ENCODE assay signal across 18 cellular contexts in the genomic region with DNA sequence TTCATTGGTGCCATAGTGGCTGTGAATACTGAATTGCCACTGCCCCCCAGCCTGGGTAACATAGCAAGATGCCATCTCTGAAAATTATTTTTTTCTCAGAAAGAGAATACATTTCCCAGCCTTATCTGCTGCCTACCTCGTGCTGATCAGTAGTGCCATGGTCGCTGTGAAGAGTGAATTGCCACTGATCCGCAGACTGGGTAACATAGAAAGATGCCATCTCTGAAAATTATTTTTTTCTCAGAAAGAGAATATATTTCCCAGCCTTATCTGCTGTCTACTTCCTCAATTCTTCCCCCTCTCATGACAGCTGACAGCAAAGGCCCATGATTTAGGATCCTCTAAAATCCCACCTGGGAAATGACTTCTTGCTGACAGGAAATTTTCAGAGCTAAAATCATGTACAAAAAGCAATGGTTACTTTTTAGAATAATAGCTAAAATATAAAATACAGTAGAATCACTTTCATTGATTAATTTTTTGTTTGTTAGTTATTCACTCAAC.
"Had no signal": no experiment of that assay in that cellular context is flagged by ENCODE, and none has a peak within 500 bp of the region (broad histone marks: within the 10 kb centered on the region; RNA-seq: fewer than 3 reads in every experiment).

No MANE protein-coding gene starts in this region.

- H3K4me1 Mint-ChIP-seq: activated B cell treated with CpG ODN at 0.5 μM for 24 hours; activated naive CD8-positive, alpha-beta T cell treated with anti-CD3 and anti-CD28 coated beads for 36 hours; neural crest cell had no signal

- H3K9me3 Mint-ChIP-seq: activated B cell treated with CpG ODN at 0.5 μM for 24 hours; activated CD4-positive, alpha-beta memory T cell treated with anti-CD3 and anti-CD28 coated beads, Interleukin-2, amount 10 ng/mL, durations not matched to agents 7 days and 5 days; activated naive CD8-positive, alpha-beta T cell treated with anti-CD3 and anti-CD28 coated beads for 36 hours had no signal

- H3K4me3 ChIP-seq: lower lobe of right lung, tibial artery had no signal

- H3K27me3 ChIP-seq: tibial artery had no signal

- H3K36me3 ChIP-seq: lower lobe of right lung, tibial artery had no signal

- DNase-seq: activated B cell treated with CpG ODN at 0.5 μM for 24 hours; activated CD4-positive, alpha-beta memory T cell treated with anti-CD3 and anti-CD28 coated beads, Interleukin-2, amount 10 ng/mL, durations not matched to agents 7 days and 5 days; activated CD4-positive, alpha-beta T cell treated with anti-CD3 and anti-CD28 coated beads for 48 hours; activated CD8-positive, alpha-beta memory T cell treated with anti-CD3 and anti-CD28 coated beads, Interleukin-2, amount 10 ng/mL, durations not matched to agents 7 days and 5 days; activated naive CD8-positive, alpha-beta T cell treated with anti-CD3 and anti-CD28 coated beads for 36 hours; amniotic stem cell; effector memory CD4-positive, alpha-beta T cell; foreskin fibroblast; left cardiac atrium; lower lobe of right lung; midbrain; stimulated activated CD4-positive, alpha-beta T cell treated with anti-CD3 and anti-CD28 coated beads, Interleukin-2, amount 100 ng/mL, for 24 hours; stimulated activated naive CD8-positive, alpha-beta T cell treated with anti-CD3 and anti-CD28 coated beads, Interleukin-15, Interleukin-2, amounts not matched to agents 100 U/mL and 50 U/mL, for 24 hours; substantia nigra; T-helper 1 cell; T-helper 9 cell; tibial artery had no signal

- H3K9me3 ChIP-seq: lower lobe of right lung, tibial artery had no signal

- H3K36me3 Mint-ChIP-seq: activated CD8-positive, alpha-beta memory T cell treated with anti-CD3 and anti-CD28 coated beads, Interleukin-2, amount 10 ng/mL, durations not matched to agents 7 days and 5 days; activated naive CD8-positive, alpha-beta T cell treated with anti-CD3 and anti-CD28 coated beads for 36 hours had no signal

- H3K27ac ChIP-seq: lower lobe of right lung, tibial artery had no signal

- H3K4me1 ChIP-seq: tibial artery had no signal

- ATAC-seq: activated CD8-positive, alpha-beta memory T cell treated with anti-CD3 and anti-CD28 coated beads, Interleukin-2, amount 10 ng/mL, durations not matched to agents 7 days and 5 days; left cardiac atrium; lower lobe of right lung; stimulated activated naive CD8-positive, alpha-beta T cell treated with anti-CD3 and anti-CD28 coated beads, Interleukin-15, Interleukin-2, amounts not matched to agents 100 U/mL and 50 U/mL, for 24 hours had no signal

- H3K27ac Mint-ChIP-seq: activated B cell treated with CpG ODN at 0.5 μM for 24 hours; activated CD4-positive, alpha-beta memory T cell treated with anti-CD3 and anti-CD28 coated beads, Interleukin-2, amount 10 ng/mL, durations not matched to agents 7 days and 5 days; activated CD8-positive, alpha-beta memory T cell treated with anti-CD3 and anti-CD28 coated beads, Interleukin-2, amount 10 ng/mL, durations not matched to agents 7 days and 5 days; activated naive CD8-positive, alpha-beta T cell treated with anti-CD3 and anti-CD28 coated beads for 36 hours had no signal

- H3K27me3 Mint-ChIP-seq: activated B cell treated with CpG ODN at 0.5 μM for 24 hours; activated CD4-positive, alpha-beta memory T cell treated with anti-CD3 and anti-CD28 coated beads, Interleukin-2, amount 10 ng/mL, durations not matched to agents 7 days and 5 days; activated CD8-positive, alpha-beta memory T cell treated with anti-CD3 and anti-CD28 coated beads, Interleukin-2, amount 10 ng/mL, durations not matched to agents 7 days and 5 days; activated naive CD8-positive, alpha-beta T cell treated with anti-CD3 and anti-CD28 coated beads for 36 hours had no signal

- H3K4me3 Mint-ChIP-seq: activated B cell treated with CpG ODN at 0.5 μM for 24 hours; activated CD4-positive, alpha-beta memory T cell treated with anti-CD3 and anti-CD28 coated beads, Interleukin-2, amount 10 ng/mL, durations not matched to agents 7 days and 5 days; activated CD8-positive, alpha-beta memory T cell treated with anti-CD3 and anti-CD28 coated beads, Interleukin-2, amount 10 ng/mL, durations not matched to agents 7 days and 5 days; activated naive CD8-positive, alpha-beta T cell treated with anti-CD3 and anti-CD28 coated beads for 36 hours; neural crest cell had no signal
